Comparison of ENCODE assay signal across 18 cellular contexts in the genomic region with DNA sequence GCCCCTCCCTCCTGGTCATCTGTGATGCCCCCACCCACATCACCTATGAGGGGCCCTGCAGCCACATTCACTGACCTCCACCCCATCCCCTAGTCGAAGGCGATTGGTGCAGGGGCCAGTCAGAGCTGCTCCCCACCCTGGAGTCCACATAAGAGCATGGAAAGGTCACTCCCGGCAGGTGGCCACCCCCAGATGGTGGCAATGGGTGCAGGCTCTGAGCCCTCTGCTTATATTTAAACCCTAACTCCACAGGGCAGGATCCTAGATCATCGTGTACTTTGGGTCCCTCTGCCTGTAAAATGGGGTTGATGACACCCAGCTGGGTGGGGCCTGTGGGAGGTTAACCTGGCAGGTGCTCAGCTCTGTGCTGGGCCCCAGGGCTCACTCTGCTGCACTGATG.
DNase-seq lines count a peak whose midpoint lies in the region; TF ChIP-seq lines count a peak whose summit lies in the region.
"Had no signal": no experiment of that assay in that cellular context is flagged by ENCODE, and none has a peak within 500 bp of the region (broad histone marks: within the 10 kb centered on the region; RNA-seq: fewer than 3 reads in every experiment).

No MANE protein-coding gene starts in this region.

- H3K9me3 ChIP-seq in right atrium auricular region, result peaks cover 0 to 10% of the 10 kb centered on the region in 2 donors
- peaks cover 0 to 23% (median 11%) of the 10 kb centered on the region in 8 donors for H3K9me3 ChIP-seq in spleen
- H3K9me3 ChIP-seq in esophagus squamous epithelium, result peaks cover 0 to 10% (median 6%) of the 10 kb centered on the region in 3 donors
- H3K9me3 ChIP-seq: A549 had no signal

- TF ChIP-seq CTCF in right atrium auricular region (IDR thresholded peaks at IDR 0.05) (no peak), coronary artery (IDR thresholded peaks at IDR 0.05) (no peak), spleen (IDR thresholded peaks at IDR 0.05 in 8 of 11, conservative IDR thresholded peaks at IDR 0.05 in 3 of 11) (no peak), esophagus squamous epithelium (IDR thresholded peaks at IDR 0.05) (no peak)

- no peaks in the 10 kb centered on the region for H3K27me3 ChIP-seq in right atrium auricular region
- H3K27me3 ChIP-seq in spleen (replicated peaks in 1 of 7), result peaks cover 0 to 29% (median 0%) of the 10 kb centered on the region in 7 donors
- peaks cover 0 to 11% (median 0%) of the 10 kb centered on the region in 4 donors for H3K27me3 ChIP-seq in esophagus squamous epithelium
- H3K27me3 ChIP-seq: BLaER1 had no signal

- TF ChIP-seq POLR2A in spleen (IDR thresholded peaks at IDR 0.05), result no peak
- TF ChIP-seq POLR2A in esophagus squamous epithelium (IDR thresholded peaks at IDR 0.05), result no peak

- H3K4me3 ChIP-seq in right atrium auricular region (no peak overlapping the region), coronary artery (no peak overlapping the region), spleen (no peak overlapping the region), esophagus squamous epithelium (no peak overlapping the region)
- H3K4me3 ChIP-seq: A549, BLaER1 had no signal

- 85 to 92% (median 87%) methylated on average over 2 to 4 of the region's 4 CpGs for WGBS in spleen, 5 donors
- WGBS in esophagus squamous epithelium, 2 donors, result 81% methylated on average over 3 of the region's 4 CpGs; no CpG with 5 or more reads in 1 of the 2 donors

- H3K36me3 ChIP-seq in right atrium auricular region, result no peaks in the 10 kb centered on the region
- no peaks in the 10 kb centered on the region for H3K36me3 ChIP-seq in spleen
- no peaks in the 10 kb centered on the region for H3K36me3 ChIP-seq in esophagus squamous epithelium
- H3K36me3 ChIP-seq: BLaER1 had no signal

- H3K4me1 ChIP-seq in right atrium auricular region (no peaks in the 10 kb centered on the region), spleen (no peaks in the 10 kb centered on the region), esophagus squamous epithelium (peaks cover 0 to 7% (median 0%) of the 10 kb centered on the region in 3 donors)
- H3K4me1 ChIP-seq: A549 had no signal

- intact Hi-C loops in cardiac septum (cut with DNase I) (no loop called here), spleen (cut with DNase I; ENCODE audit: low total_unique reads) (no loop called here), esophagus squamous epithelium (cut with DNase I) (no loop called here)

- H3K27ac ChIP-seq in right atrium auricular region (no peak overlapping the region), coronary artery (no peak overlapping the region), spleen (no peak overlapping the region), esophagus squamous epithelium (no peak overlapping the region)
- H3K27ac ChIP-seq: 22Rv1, A549, BLaER1 had no signal

- DNase-seq in right atrium auricular region (ENCODE audit: low spot score), result peak; percentile 18
- no peak for DNase-seq in cardiac septum (ENCODE audit: low spot score)
- peak; percentile 63 for DNase-seq in coronary artery (ENCODE audit: low spot score)
- DNase-seq in spleen, result peak; percentile 44
- no peak for DNase-seq in stimulated activated CD4-positive, alpha-beta T cell treated with anti-CD3 and anti-CD28 coated beads, Interleukin-2, amount 100 ng/mL, for 24 hours
- no peak for DNase-seq in esophagus squamous epithelium (lab: John Stamatoyannopoulos, UW)
- DNase-seq in NCI-H510A (lab: John Stamatoyannopoulos, UW), result no peak
- DNase-seq: AML-193; CD4-positive, alpha-beta memory T cell; DMS153; DMS79 treated with DMSO at 0.1 percent for 48 hours; GF-D8; GOT3; H7; HFFc6 had no signal

Comparison
In these comparisons a context has a peak if more than half of its experiments do, and no peak if none do; other contexts are left out.
1. DNase-seq: peak in right atrium auricular region (single experiment), coronary artery (single experiment) and spleen (single experiment); none in cardiac septum (single experiment), stimulated activated CD4-positive, alpha-beta T cell treated with anti-CD3 and anti-CD28 coated beads, Interleukin-2, amount 100 ng/mL, for 24 hours (0 of 2), esophagus squamous epithelium (single experiment) and NCI-H510A (single experiment).